In the genomic region with DNA sequence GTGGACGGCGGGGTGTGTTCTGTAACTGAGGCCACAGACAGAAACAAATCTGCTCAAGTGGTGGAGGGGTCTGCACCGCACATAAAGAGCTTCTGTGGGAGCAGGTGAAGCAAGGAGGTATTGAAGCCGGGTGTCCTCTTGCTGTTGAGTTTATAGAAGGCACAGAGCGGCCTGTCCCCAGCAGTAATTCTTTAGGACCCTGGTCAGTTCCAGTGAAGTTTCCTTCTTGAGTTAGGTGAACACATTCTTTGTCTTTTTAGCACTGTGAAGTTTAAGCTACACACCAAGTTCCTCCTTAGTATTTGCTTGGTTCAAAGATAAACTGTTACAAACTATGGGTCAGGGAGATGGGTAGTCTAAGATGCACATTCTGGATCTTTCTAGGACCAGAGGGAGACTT, we compare ENCODE assay signal across 2 cellular contexts.
TF ChIP-seq lines count a peak whose summit lies in the region.

No MANE protein-coding gene starts in this region.

TF ChIP-seq in HEK293, 187 proteins besides CTCF, POLR2A, EP300 and RAD21:
- TF ChIP-seq, protein P1, sequence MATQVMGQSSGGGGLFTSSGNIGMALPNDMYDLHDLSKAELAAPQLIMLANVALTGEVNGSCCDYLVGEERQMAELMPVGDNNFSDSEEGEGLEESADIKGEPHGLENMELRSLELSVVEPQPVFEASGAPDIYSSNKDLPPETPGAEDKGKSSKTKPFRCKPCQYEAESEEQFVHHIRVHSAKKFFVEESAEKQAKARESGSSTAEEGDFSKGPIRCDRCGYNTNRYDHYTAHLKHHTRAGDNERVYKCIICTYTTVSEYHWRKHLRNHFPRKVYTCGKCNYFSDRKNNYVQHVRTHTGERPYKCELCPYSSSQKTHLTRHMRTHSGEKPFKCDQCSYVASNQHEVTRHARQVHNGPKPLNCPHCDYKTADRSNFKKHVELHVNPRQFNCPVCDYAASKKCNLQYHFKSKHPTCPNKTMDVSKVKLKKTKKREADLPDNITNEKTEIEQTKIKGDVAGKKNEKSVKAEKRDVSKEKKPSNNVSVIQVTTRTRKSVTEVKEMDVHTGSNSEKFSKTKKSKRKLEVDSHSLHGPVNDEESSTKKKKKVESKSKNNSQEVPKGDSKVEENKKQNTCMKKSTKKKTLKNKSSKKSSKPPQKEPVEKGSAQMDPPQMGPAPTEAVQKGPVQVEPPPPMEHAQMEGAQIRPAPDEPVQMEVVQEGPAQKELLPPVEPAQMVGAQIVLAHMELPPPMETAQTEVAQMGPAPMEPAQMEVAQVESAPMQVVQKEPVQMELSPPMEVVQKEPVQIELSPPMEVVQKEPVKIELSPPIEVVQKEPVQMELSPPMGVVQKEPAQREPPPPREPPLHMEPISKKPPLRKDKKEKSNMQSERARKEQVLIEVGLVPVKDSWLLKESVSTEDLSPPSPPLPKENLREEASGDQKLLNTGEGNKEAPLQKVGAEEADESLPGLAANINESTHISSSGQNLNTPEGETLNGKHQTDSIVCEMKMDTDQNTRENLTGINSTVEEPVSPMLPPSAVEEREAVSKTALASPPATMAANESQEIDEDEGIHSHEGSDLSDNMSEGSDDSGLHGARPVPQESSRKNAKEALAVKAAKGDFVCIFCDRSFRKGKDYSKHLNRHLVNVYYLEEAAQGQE (tag by site-specific recombination; IDR thresholded peaks at IDR 0.05) = peak; percentile 77
- TF ChIP-seq YY2 (tag by site-specific recombination; IDR thresholded peaks at IDR 0.05) (no peak), ZNF239 (tag by site-specific recombination; IDR thresholded peaks at IDR 0.05) (no peak), ZNF610 (tag by site-specific recombination; IDR thresholded peaks at IDR 0.05; ENCODE audit: borderline replicate concordance) (no peak), ZSCAN23 (tag by site-specific recombination; IDR thresholded peaks at IDR 0.05) (no peak)
- TF ChIP-seq, protein P2, sequence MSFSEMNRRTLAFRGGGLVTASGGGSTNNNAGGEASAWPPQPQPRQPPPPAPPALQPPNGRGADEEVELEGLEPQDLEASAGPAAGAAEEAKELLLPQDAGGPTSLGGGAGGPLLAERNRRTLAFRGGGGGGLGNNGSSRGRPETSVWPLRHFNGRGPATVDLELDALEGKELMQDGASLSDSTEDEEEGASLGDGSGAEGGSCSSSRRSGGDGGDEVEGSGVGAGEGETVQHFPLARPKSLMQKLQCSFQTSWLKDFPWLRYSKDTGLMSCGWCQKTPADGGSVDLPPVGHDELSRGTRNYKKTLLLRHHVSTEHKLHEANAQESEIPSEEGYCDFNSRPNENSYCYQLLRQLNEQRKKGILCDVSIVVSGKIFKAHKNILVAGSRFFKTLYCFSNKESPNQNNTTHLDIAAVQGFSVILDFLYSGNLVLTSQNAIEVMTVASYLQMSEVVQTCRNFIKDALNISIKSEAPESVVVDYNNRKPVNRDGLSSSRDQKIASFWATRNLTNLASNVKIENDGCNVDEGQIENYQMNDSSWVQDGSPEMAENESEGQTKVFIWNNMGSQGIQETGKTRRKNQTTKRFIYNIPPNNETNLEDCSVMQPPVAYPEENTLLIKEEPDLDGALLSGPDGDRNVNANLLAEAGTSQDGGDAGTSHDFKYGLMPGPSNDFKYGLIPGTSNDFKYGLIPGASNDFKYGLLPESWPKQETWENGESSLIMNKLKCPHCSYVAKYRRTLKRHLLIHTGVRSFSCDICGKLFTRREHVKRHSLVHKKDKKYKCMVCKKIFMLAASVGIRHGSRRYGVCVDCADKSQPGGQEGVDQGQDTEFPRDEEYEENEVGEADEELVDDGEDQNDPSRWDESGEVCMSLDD (tag by site-specific recombination; IDR thresholded peaks at IDR 0.05) = no peak

TF ChIP-seq in GM12878, 131 proteins besides CTCF, POLR2A, EP300 and RAD21:
- no peak for TF ChIP-seq KAT2A (conservative IDR thresholded peaks at IDR 0.05; ENCODE audit: control insufficient read depth, low read depth, low read length)
- TF ChIP-seq, protein P1 (IDR thresholded peaks at IDR 0.05; ENCODE audit: low read depth, low read length) = peak; percentile 67; the same call in 1 of the 2 replicates
